In the genomic region with DNA sequence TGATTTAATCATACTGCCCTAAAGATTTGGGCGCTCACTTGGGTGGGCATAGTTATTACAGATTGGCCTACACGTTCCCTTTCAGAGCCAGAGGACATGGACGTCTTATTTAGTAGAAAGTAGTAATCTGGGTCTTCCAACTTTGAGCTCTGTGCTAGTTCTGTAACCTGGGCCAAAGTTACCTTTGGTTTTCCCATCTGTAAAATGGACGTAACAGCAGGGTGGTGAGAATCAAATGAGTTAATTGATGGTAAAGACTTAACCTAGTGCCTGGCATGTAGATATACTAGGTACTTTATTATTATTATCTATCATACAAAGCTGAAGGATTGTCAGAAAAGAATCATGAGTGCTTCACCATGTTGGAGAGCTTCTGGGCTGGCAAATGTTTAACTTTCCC, we compare ENCODE assay signal across 34 cellular contexts.
"Had no signal": no experiment of that assay in that cellular context is flagged by ENCODE, and none has a peak within 500 bp of the region (broad histone marks: within the 10 kb centered on the region; RNA-seq: fewer than 3 reads in every experiment).

No MANE protein-coding gene starts in this region.

- H3K36me3 ChIP-seq: adrenal gland, ascending aorta, brain microvascular endothelial cell, breast epithelium, cardiac muscle cell had no signal

- FAIRE-seq: astrocyte, bronchial epithelial cell had no signal

- H3K27ac ChIP-seq: adrenal gland, ascending aorta, body of pancreas, brain microvascular endothelial cell, breast epithelium, cardiac muscle cell had no signal

- H3K4me1 ChIP-seq: breast epithelium had no signal

- H3K4me3 ChIP-seq: adrenal gland, ascending aorta, body of pancreas, breast epithelium, cardiac muscle cell had no signal

- H3K27me3 ChIP-seq: adrenal gland, ascending aorta, body of pancreas, brain microvascular endothelial cell, breast epithelium, cardiac muscle cell had no signal

- H3K9me3 ChIP-seq: adrenal gland, body of pancreas had no signal

- ATAC-seq: activated naive CD4-positive, alpha-beta T cell treated with anti-CD3 and anti-CD28 coated beads, Interleukin-2, amount 50 U/mL, for 72 hours; activated naive CD8-positive, alpha-beta T cell treated with anti-CD3 and anti-CD28 coated beads, Interleukin-2, amount 50 U/mL, for 24 hours; activated T-cell treated with anti-CD3 and anti-CD28 coated beads, Interleukin-2, amount 50 U/mL, for 4 hours; activated T-cell treated with anti-CD3 and anti-CD28 coated beads, Interleukin-2, amount 50 U/mL, for 72 hours; activated T-helper 17 cell treated with anti-CD3 and anti-CD28 coated beads, Interleukin-2, amount 50 U/mL, for 72 hours; body of pancreas had no signal

- DNase-seq: activated effector memory CD4-positive, alpha-beta T cell treated with anti-CD3 and anti-CD28 coated beads, Interleukin-2, amount 50 U/mL, for 16 hours; activated effector memory CD4-positive, alpha-beta T cell treated with Interleukin-2 at 50 U/mL for 16 hours; activated gamma-delta T cell; activated gamma-delta T cell treated with Interleukin-2 at 50 U/mL for 16 hours; activated naive CD4-positive, alpha-beta T cell; activated naive CD4-positive, alpha-beta T cell treated with anti-CD3 and anti-CD28 coated beads for 36 hours; activated naive CD4-positive, alpha-beta T cell treated with anti-CD3 and anti-CD28 coated beads, Interleukin-2, amount 10 ng/mL, durations not matched to agents 7 days and 5 days; activated naive CD4-positive, alpha-beta T cell treated with anti-CD3 and anti-CD28 coated beads, Interleukin-2, amount 50 U/mL, for 16 hours; activated naive CD4-positive, alpha-beta T cell treated with Interleukin-2 at 50 U/mL for 16 hours; activated naive CD8-positive, alpha-beta T cell treated with anti-CD3 and anti-CD28 coated beads for 36 hours; activated naive CD8-positive, alpha-beta T cell treated with anti-CD3 and anti-CD28 coated beads, Interleukin-2, amount 10 ng/mL, durations not matched to agents 7 days and 5 days; activated naive CD8-positive, alpha-beta T cell treated with anti-CD3 and anti-CD28 coated beads, Interleukin-2, amount 50 U/mL, for 24 hours; activated T-cell treated with anti-CD3 and anti-CD28 coated beads, Interleukin-2, amount 50 U/mL, for 1 hour; activated T-cell treated with anti-CD3 and anti-CD28 coated beads, Interleukin-2, amount 50 U/mL, for 24 hours; activated T-cell treated with anti-CD3 and anti-CD28 coated beads, Interleukin-2, amount 50 U/mL, for 4 hours; activated T-cell treated with anti-CD3 and anti-CD28 coated beads, Interleukin-2, amount 50 U/mL, for 48 hours; activated T-cell treated with anti-CD3 and anti-CD28 coated beads, Interleukin-2, amount 50 U/mL, for 72 hours; adrenal gland; amniotic stem cell; amygdala; anterior cingulate cortex; aorta; body of pancreas; brain microvascular endothelial cell; caudate nucleus; central memory CD4-positive, alpha-beta T cell; cerebellar nuclear complex had no signal
